10 cellular contexts compared by ENCODE assay signal in genomic region chr11:78257654-78258053, GRCh38.
"Had no signal": no experiment of that assay in that cellular context is flagged by ENCODE, and none has a peak within 500 bp of the region (broad histone marks: within the 10 kb centered on the region; RNA-seq: fewer than 3 reads in every experiment).

No MANE protein-coding gene starts in this region.

- H3K9me3 Mint-ChIP-seq: activated T-helper 1 cell treated with anti-CD3 and anti-CD28 coated beads, Interleukin-12 subunit alpha, Interleukin-12 subunit beta, Interleukin-2, Interleukin-4 antibody, amounts not matched to agents 30 ng/mL and 10 ng/mL and 1 ng/mL, durations not matched to agents 14 hours and 24 hours and 36 hours; immature natural killer cell; WTC11 had no signal

- H3K4me3 Mint-ChIP-seq: activated CD8-positive, alpha-beta T cell treated with anti-CD3 and anti-CD28 coated beads, Interleukin-2, amount 10 ng/mL, durations not matched to agents 7 days and 5 days; activated T-helper 1 cell treated with anti-CD3 and anti-CD28 coated beads, Interleukin-12 subunit alpha, Interleukin-12 subunit beta, Interleukin-2, Interleukin-4 antibody, amounts not matched to agents 30 ng/mL and 10 ng/mL and 1 ng/mL, durations not matched to agents 14 hours and 24 hours and 36 hours; immature natural killer cell; T-helper 17 cell; WTC11 had no signal

- ATAC-seq: activated CD8-positive, alpha-beta T cell treated with anti-CD3 and anti-CD28 coated beads, Interleukin-2, amount 10 ng/mL, durations not matched to agents 7 days and 5 days; T-helper 17 cell had no signal

- DNase-seq: activated CD4-positive, alpha-beta T cell treated with anti-CD3 and anti-CD28 coated beads for 48 hours; activated CD8-positive, alpha-beta T cell treated with anti-CD3 and anti-CD28 coated beads, Interleukin-2, amount 10 ng/mL, durations not matched to agents 7 days and 5 days; activated naive CD4-positive, alpha-beta T cell; central memory CD4-positive, alpha-beta T cell; cortex of kidney; effector memory CD4-positive, alpha-beta T cell; immature natural killer cell; T-helper 17 cell had no signal

- H3K27ac Mint-ChIP-seq: activated CD8-positive, alpha-beta T cell treated with anti-CD3 and anti-CD28 coated beads, Interleukin-2, amount 10 ng/mL, durations not matched to agents 7 days and 5 days; activated T-helper 1 cell treated with anti-CD3 and anti-CD28 coated beads, Interleukin-12 subunit alpha, Interleukin-12 subunit beta, Interleukin-2, Interleukin-4 antibody, amounts not matched to agents 30 ng/mL and 10 ng/mL and 1 ng/mL, durations not matched to agents 14 hours and 24 hours and 36 hours; immature natural killer cell; T-helper 17 cell; WTC11 had no signal

- H3K36me3 Mint-ChIP-seq: immature natural killer cell, WTC11 had no signal

- H3K27me3 Mint-ChIP-seq: T-helper 17 cell had no signal

- H3K4me1 Mint-ChIP-seq: immature natural killer cell had no signal
